Comparison of ENCODE assay signal across 17 cellular contexts in the genomic region with DNA sequence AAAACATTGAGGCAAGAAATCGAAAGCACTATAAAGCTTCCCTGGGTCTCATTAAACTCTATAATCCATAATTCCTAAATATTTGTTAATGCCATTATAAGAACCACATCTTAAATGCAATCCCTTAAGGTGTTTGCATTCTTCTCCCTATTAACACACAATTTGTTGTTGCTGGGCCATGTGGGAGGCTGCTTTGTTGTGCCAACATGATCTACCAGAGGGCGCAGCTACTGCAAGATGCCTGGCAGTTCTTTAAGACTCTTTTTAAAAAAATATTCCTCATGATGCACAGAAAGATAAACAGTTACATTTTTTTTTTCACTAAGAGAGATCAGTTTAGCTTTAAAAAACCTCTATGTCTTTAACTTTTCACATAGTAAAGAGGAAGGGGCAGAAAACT. TPM values are rescaled to one million over a fixed set of nuclear protein-coding genes. Genes with fewer than 3 reads are reported as not detected.
DNase-seq lines count a peak whose midpoint lies in the region; ATAC-seq and TF ChIP-seq lines count a peak whose summit lies in the region.
"Had no signal": no experiment of that assay in that cellular context is flagged by ENCODE, and none has a peak within 500 bp of the region (broad histone marks: within the 10 kb centered on the region; RNA-seq: fewer than 3 reads in every experiment).

No MANE protein-coding gene starts in this region.

- H3K9me3 Mint-ChIP-seq in CD4-positive, alpha-beta memory T cell, result no peaks in the 10 kb centered on the region
- H3K9me3 Mint-ChIP-seq: CD4-positive, CD25-positive, alpha-beta regulatory T cell had no signal

- H3K27ac Mint-ChIP-seq in CD4-positive, alpha-beta memory T cell, result no peak overlapping the region
- H3K27ac Mint-ChIP-seq: CD4-positive, CD25-positive, alpha-beta regulatory T cell had no signal

- intact Hi-C loops in CD4-positive, alpha-beta memory T cell (cut with micrococcal nuclease), result no loop called here

- POLR2A ChIA-PET in CD4-positive, alpha-beta memory T cell (lab: Charles Lee; ENCODE audit: partially characterized antibody), result no interaction called here

- TF ChIP-seq CTCF in LNCaP clone FGC (IDR thresholded peaks at IDR 0.05; ENCODE audit: control insufficient read depth, extremely low read depth, insufficient read depth) (peak; percentile 33; the same call in 1 of the 2 replicates), foreskin keratinocyte (conservative IDR thresholded peaks at IDR 0.05) (peak; percentile 57)

- no peaks in the 10 kb centered on the region for H3K27me3 ChIP-seq in foreskin keratinocyte
- H3K27me3 ChIP-seq in CD4-positive, alpha-beta memory T cell (ENCODE audit: insufficient read depth, low read length), result no peaks in the 10 kb centered on the region
- H3K27me3 ChIP-seq: MG63 had no signal

- H3K27me3 Mint-ChIP-seq in CD4-positive, alpha-beta memory T cell, result peaks cover under 1 to 6% of the 10 kb centered on the region in 2 donors

- no peaks in the 10 kb centered on the region for H3K9me3 ChIP-seq in SK-N-MC (ENCODE audit: low read depth, low read length)
- no peaks in the 10 kb centered on the region for H3K9me3 ChIP-seq in CD4-positive, alpha-beta memory T cell (ENCODE audit: control insufficient read depth in 1 of 2, low read length in 2 of 2)
- H3K9me3 ChIP-seq: A549, MG63 had no signal

- H3K4me3 ChIP-seq in LNCaP clone FGC (ENCODE audit: low read depth, low read length) (no peak overlapping the region), SK-N-MC (no peak overlapping the region)
- H3K4me3 ChIP-seq in CD4-positive, alpha-beta memory T cell (ENCODE audit: low read length in 2 of 2), result no peak overlapping the region
- H3K4me3 ChIP-seq: A549, MG63 had no signal

- H3K36me3 Mint-ChIP-seq in CD4-positive, alpha-beta memory T cell, result peaks cover 0 to 4% of the 10 kb centered on the region in 2 donors
- H3K36me3 Mint-ChIP-seq: CD4-positive, CD25-positive, alpha-beta regulatory T cell had no signal

- ATAC-seq in foreskin keratinocyte (no peak), GM21737 (IDR thresholded peaks at IDR 0.05; ENCODE audit: unreplicated experiment) (no peak)
- ATAC-seq: A549 had no signal

- CTCF ChIA-PET in CD4-positive, alpha-beta memory T cell (lab: Charles Lee; ENCODE audit: partially characterized antibody), result no interaction called here

- no peak overlapping the region for H3K4me3 Mint-ChIP-seq in CD4-positive, alpha-beta memory T cell
- H3K4me3 Mint-ChIP-seq: CD4-positive, CD25-positive, alpha-beta regulatory T cell had no signal

- DNase-seq in Ammon's horn (ENCODE audit: low spot score) (peak; percentile 10), LNCaP clone FGC (ENCODE audit: low read depth) (no peak), SK-N-MC (ENCODE audit: low read depth, low spot score) (no peak), foreskin keratinocyte (peak in 1 of 2 donors; percentile 19), Kasumi-1 (lab: John Stamatoyannopoulos, UW) (no peak)
- DNase-seq in CD4-positive, alpha-beta memory T cell, result no peak
- DNase-seq: Calu3; CD4-positive, CD25-positive, alpha-beta regulatory T cell; H7; KBM-7; MG63; NCI-H1092 treated with DMSO at 0.1 percent for 48 hours; NCI-H1694 treated with DMSO at 0.1 percent for 48 hours; NCI-H446 had no signal

- peaks cover 29% of the 10 kb centered on the region for H3K4me1 ChIP-seq in foreskin keratinocyte
- no peaks in the 10 kb centered on the region for H3K4me1 ChIP-seq in CD4-positive, alpha-beta memory T cell (ENCODE audit: insufficient read depth, low read length)
- H3K4me1 ChIP-seq: A549 had no signal

- no peak overlapping the region for H3K9ac ChIP-seq in SK-N-MC (ENCODE audit: insufficient read length)

- H3K27ac ChIP-seq in SK-N-MC (peak overlapping the region; percentile 48; the same call in 1 of the 2 replicates), foreskin keratinocyte (peak overlapping the region; percentile 83)
- H3K27ac ChIP-seq in CD4-positive, alpha-beta memory T cell (ENCODE audit: low read depth, low read length), result no peak overlapping the region
- H3K27ac ChIP-seq: A549, RWPE1 had no signal

- peaks cover 88% of the 10 kb centered on the region for H3K36me3 ChIP-seq in SK-N-MC (ENCODE audit: insufficient read depth, low read length)
- H3K36me3 ChIP-seq in CD4-positive, alpha-beta memory T cell (ENCODE audit: insufficient read depth, low read length), result no peaks in the 10 kb centered on the region
- H3K36me3 ChIP-seq: MG63 had no signal

- no peaks in the 10 kb centered on the region for H3K4me1 Mint-ChIP-seq in CD4-positive, alpha-beta memory T cell
- H3K4me1 Mint-ChIP-seq: CD4-positive, CD25-positive, alpha-beta regulatory T cell had no signal

RNA-seq across cellular contexts. Expression of a gene that starts 39.0 kb away (rescaled TPM):
- 56.6 and 57.8 TPM in 2 replicates for total RNA-seq in foreskin keratinocyte
- polyA plus RNA-seq in foreskin keratinocyte, result 45.1 and 50.4 TPM in 2 replicates
- 10 to 100 TPM; 33.9 to 40.8 TPM for total RNA-seq in CD4-positive, alpha-beta memory T cell
- 100 to 1,000 TPM in 1 of 2 donors, 10 to 100 TPM in 1; 93.4 to 159 TPM for polyA plus RNA-seq in CD4-positive, alpha-beta memory T cell

RNA-seq across cellular contexts. Expression of a gene that starts 49.4 kb away (rescaled TPM):
- 6.1 and 6.9 TPM in 2 replicates for total RNA-seq in foreskin keratinocyte
- polyA plus RNA-seq in foreskin keratinocyte, result 1.9 and 2.6 TPM in 2 replicates
- total RNA-seq in CD4-positive, alpha-beta memory T cell, result under 1 TPM; 0.76 to 0.78 TPM
- polyA plus RNA-seq in CD4-positive, alpha-beta memory T cell, result under 1 TPM; 0.45 to 0.56 TPM
